13 cellular contexts compared by ENCODE assay signal in genomic region chr12:24853588-24853987, GRCh38.
DNase-seq lines count a peak whose midpoint lies in the region; ATAC-seq, FAIRE-seq and TF ChIP-seq lines count a peak whose summit lies in the region.
"Had no signal": no experiment of that assay in that cellular context is flagged by ENCODE, and none has a peak within 500 bp of the region (broad histone marks: within the 10 kb centered on the region; RNA-seq: fewer than 3 reads in every experiment).

No MANE protein-coding gene starts in this region.

- peak overlapping the region; percentile 47 for H3K27ac ChIP-seq in smooth muscle cell (ENCODE audit: low read depth)
- no peak overlapping the region for H3K27ac ChIP-seq in lower lobe of right lung

- DNase-seq in H4 (ENCODE audit: low spot score) (peak; percentile 24), RKO (ENCODE audit: low spot score) (peak; percentile 81), smooth muscle cell (lab: John Stamatoyannopoulos, UW; ENCODE audit: unreplicated experiment) (no peak), GM12891 (ENCODE audit: insufficient read length, low spot score) (no peak), lower lobe of right lung (no peak)
- no peak for DNase-seq in activated CD8-positive, alpha-beta memory T cell treated with anti-CD3 and anti-CD28 coated beads, Interleukin-2, amount 50 U/mL, for 4 hours
- DNase-seq: MV-4-11; naive thymus-derived CD8-positive, alpha-beta T cell; NCI-H345; PC-3; substantia nigra; T-helper 2 cell had no signal

- FAIRE-seq in GM12891 (lab: Jason Lieb, UNC) = no peak

- 71% methylated on average over 2 of the region's 2 CpGs for WGBS in smooth muscle cell (ENCODE audit: low lambda C conversion rate)

- no peak for TF ChIP-seq POLR2A in GM12891 (IDR thresholded peaks at IDR 0.05; ENCODE audit: low read depth, low read length)

- H2AFZ ChIP-seq in smooth muscle cell (ENCODE audit: low read depth) = no peak overlapping the region

- peaks cover 16% of the 10 kb centered on the region for H3K79me2 ChIP-seq in smooth muscle cell (ENCODE audit: low read depth)

- H3K27me3 ChIP-seq in smooth muscle cell (ENCODE audit: low read depth) (no peaks in the 10 kb centered on the region), lower lobe of right lung (ENCODE audit: low read depth) (no peaks in the 10 kb centered on the region)

- intact Hi-C loops in lower lobe of right lung (cut with DNase I) = no loop called here

- H3K9ac ChIP-seq in smooth muscle cell (ENCODE audit: low read depth) = no peak overlapping the region

- H3K4me3 ChIP-seq in smooth muscle cell = no peak overlapping the region
- H3K4me3 ChIP-seq in lower lobe of right lung = no peak overlapping the region

- ATAC-seq in esophagus mucosa (peak; percentile 72), lower lobe of right lung (no peak)
- ATAC-seq: naive thymus-derived CD8-positive, alpha-beta T cell; PC-3 had no signal

- TF ChIP-seq CTCF in smooth muscle cell (IDR thresholded peaks at IDR 0.05; ENCODE audit: borderline replicate concordance, insufficient read depth, poor library complexity, severe bottlenecking) = no peak
- no peak for TF ChIP-seq CTCF in lower lobe of right lung (IDR thresholded peaks at IDR 0.05)

- peaks cover 7% of the 10 kb centered on the region for H3F3A ChIP-seq in smooth muscle cell (ENCODE audit: low read depth)

- H3K9me3 ChIP-seq in smooth muscle cell (replicated peaks; ENCODE audit: low read depth) = no peaks in the 10 kb centered on the region
- H3K9me3 ChIP-seq in lower lobe of right lung = no peaks in the 10 kb centered on the region

- peaks cover 18% of the 10 kb centered on the region for H4K20me1 ChIP-seq in smooth muscle cell (ENCODE audit: low read depth)

- no peak overlapping the region for H3K4me2 ChIP-seq in smooth muscle cell

- peaks cover 6% of the 10 kb centered on the region for H3K4me1 ChIP-seq in smooth muscle cell (ENCODE audit: low read depth)
- H3K4me1 ChIP-seq in lower lobe of right lung = no peaks in the 10 kb centered on the region

- no peaks in the 10 kb centered on the region for H3K36me3 ChIP-seq in smooth muscle cell (ENCODE audit: low read depth)
- no peaks in the 10 kb centered on the region for H3K36me3 ChIP-seq in lower lobe of right lung

TF ChIP-seq in GM12891, 5 proteins besides CTCF, POLR2A, EP300 and RAD21:
- no peak for TF ChIP-seq TAF1 (IDR thresholded peaks at IDR 0.05; ENCODE audit: low read depth, low read length)
- TF ChIP-seq PAX5 (IDR thresholded peaks at IDR 0.05; ENCODE audit: insufficient read depth, low read length, severe bottlenecking) = no peak
- no peak for TF ChIP-seq SPI1 (IDR thresholded peaks at IDR 0.05; ENCODE audit: low read depth, low read length)
- no peak for TF ChIP-seq POLR2AphosphoS5 (IDR thresholded peaks at IDR 0.05; ENCODE audit: low read depth, low read length)
- no peak for TF ChIP-seq POU2F2 (IDR thresholded peaks at IDR 0.05; ENCODE audit: low read depth, low read length)

Comparison
In these comparisons a context has a peak if more than half of its experiments do, and no peak if none do; other contexts are left out.
1. DNase-seq: peak in H4 (single experiment) and RKO (single experiment); none in smooth muscle cell (single experiment), GM12891 (single experiment), lower lobe of right lung (single experiment) and activated CD8-positive, alpha-beta memory T cell treated with anti-CD3 and anti-CD28 coated beads, Interleukin-2, amount 50 U/mL, for 4 hours (single experiment).